In genomic region chr7:139111885-139112284, GRCh38 we compare ENCODE assay signal across 17 cellular contexts. TPM values are rescaled to one million over a fixed set of nuclear protein-coding genes. Genes with fewer than 3 reads are reported as not detected.
DNase-seq lines count a peak whose midpoint lies in the region; ATAC-seq and TF ChIP-seq lines count a peak whose summit lies in the region.
"Had no signal": no experiment of that assay in that cellular context is flagged by ENCODE, and none has a peak within 500 bp of the region (broad histone marks: within the 10 kb centered on the region; RNA-seq: fewer than 3 reads in every experiment).

No MANE protein-coding gene starts in this region.

- 85 to 91% (median 90%) methylated on average over 1 of the region's 1 CpG for WGBS in stomach, 5 donors
- WGBS in heart left ventricle, 4 donors: 83 to 91% (median 87%) methylated on average over 1 of the region's 1 CpG

- TF ChIP-seq POLR2A in stomach (IDR thresholded peaks at IDR 0.05): no peak
- no peak for TF ChIP-seq POLR2A in heart left ventricle (IDR thresholded peaks at IDR 0.05)

- no peak for DNase-seq in activated naive CD4-positive, alpha-beta T cell (lab: John Stamatoyannopoulos, UW)
- peak; percentile 35 for DNase-seq in RPMI7951 (ENCODE audit: low read depth)
- DNase-seq in colonic mucosa: no peak
- no peak for DNase-seq in stomach
- no peak for DNase-seq in heart left ventricle
- no peak for DNase-seq in middle frontal gyrus (ENCODE audit: extremely low spot score, low spot score)
- DNase-seq: brain microvascular endothelial cell; islet precursor cell; Karpas-422; NCI-H1694; NCI-H774; stimulated activated CD4-positive, alpha-beta T cell treated with anti-CD3 and anti-CD28 coated beads, Interleukin-2, amount 100 ng/mL, for 24 hours; uterus had no signal

- intact Hi-C loops in colonic mucosa (cut with DNase I): no loop called here
- intact Hi-C loops in stomach (cut with DNase I; ENCODE audit: low total_unique reads): no loop called here
- intact Hi-C loops in heart left ventricle (cut with DNase I): no loop called here

- H3K4me3 ChIP-seq in colonic mucosa (no peak overlapping the region), stomach (no peak overlapping the region), heart left ventricle (no peak overlapping the region)
- H3K4me3 ChIP-seq: gastroesophageal sphincter, GM23338, uterus had no signal

- peaks cover 5% of the 10 kb centered on the region for H3K9me3 Mint-ChIP-seq in activated naive CD4-positive, alpha-beta T cell treated with anti-CD3 and anti-CD28 coated beads, Interleukin-2, amount 50 U/mL, for 24 hours
- H3K9me3 Mint-ChIP-seq: GM23338 had no signal

- H3K9ac ChIP-seq in colonic mucosa (ENCODE audit: low read depth in 2 of 2, low read length in 2 of 2): no peak overlapping the region

- H3K4me1 Mint-ChIP-seq in activated naive CD4-positive, alpha-beta T cell treated with anti-CD3 and anti-CD28 coated beads, Interleukin-2, amount 50 U/mL, for 24 hours: peaks cover 54% of the 10 kb centered on the region

- no peaks in the 10 kb centered on the region for H3K27me3 Mint-ChIP-seq in activated naive CD4-positive, alpha-beta T cell treated with anti-CD3 and anti-CD28 coated beads, Interleukin-2, amount 50 U/mL, for 24 hours

- H3K36me3 Mint-ChIP-seq in activated naive CD4-positive, alpha-beta T cell treated with anti-CD3 and anti-CD28 coated beads, Interleukin-2, amount 50 U/mL, for 24 hours: peaks cover 11% of the 10 kb centered on the region

- no peaks in the 10 kb centered on the region for H3K9me3 ChIP-seq in colonic mucosa
- H3K9me3 ChIP-seq in stomach: no peaks in the 10 kb centered on the region
- H3K9me3 ChIP-seq in heart left ventricle: peaks cover 0 to 3% (median 0%) of the 10 kb centered on the region in 12 donors
- H3K9me3 ChIP-seq: gastroesophageal sphincter, uterus had no signal

- H3K27me3 ChIP-seq in colonic mucosa: no peaks in the 10 kb centered on the region
- H3K27me3 ChIP-seq in stomach: no peaks in the 10 kb centered on the region
- no peaks in the 10 kb centered on the region for H3K27me3 ChIP-seq in heart left ventricle
- H3K27me3 ChIP-seq: brain microvascular endothelial cell, gastroesophageal sphincter, uterus had no signal

- H3K27ac Mint-ChIP-seq in activated naive CD4-positive, alpha-beta T cell treated with anti-CD3 and anti-CD28 coated beads, Interleukin-2, amount 50 U/mL, for 24 hours: peak overlapping the region; percentile 97
- H3K27ac Mint-ChIP-seq: GM23338 had no signal

- ATAC-seq in heart left ventricle (no peak), GM18502 (IDR thresholded peaks at IDR 0.05; ENCODE audit: poor library complexity, unreplicated experiment) (no peak)
- ATAC-seq: gastroesophageal sphincter, GM23338 had no signal

- peak overlapping the region; percentile 29 for H3K27ac ChIP-seq in colonic mucosa
- peak overlapping the region in 3 of 5 donors; percentile 0 to 99 (median 12) for H3K27ac ChIP-seq in stomach
- H3K27ac ChIP-seq in heart left ventricle: peak overlapping the region in 1 of 12 donors; percentile 99
- H3K27ac ChIP-seq: brain microvascular endothelial cell, gastroesophageal sphincter, uterus had no signal

- no peak for TF ChIP-seq CTCF in colonic mucosa (IDR thresholded peaks at IDR 0.05)
- no peak for TF ChIP-seq CTCF in stomach (IDR thresholded peaks at IDR 0.05)
- TF ChIP-seq CTCF in heart left ventricle (IDR thresholded peaks at IDR 0.05): no peak

- H3K4me3 Mint-ChIP-seq in activated naive CD4-positive, alpha-beta T cell treated with anti-CD3 and anti-CD28 coated beads, Interleukin-2, amount 50 U/mL, for 24 hours: peak overlapping the region; percentile 80
- H3K4me3 Mint-ChIP-seq: GM23338 had no signal

- TF ChIP-seq EP300 in stomach (IDR thresholded peaks at IDR 0.05): no peak

- no peaks in the 10 kb centered on the region for H3K4me1 ChIP-seq in colonic mucosa
- peaks cover 0 to 34% (median 22%) of the 10 kb centered on the region in 4 donors for H3K4me1 ChIP-seq in stomach
- H3K4me1 ChIP-seq in heart left ventricle: peaks cover 0 to 24% (median 3%) of the 10 kb centered on the region in 12 donors

- H3K36me3 ChIP-seq in colonic mucosa (no peaks in the 10 kb centered on the region), stomach (no peaks in the 10 kb centered on the region), heart left ventricle (peaks cover 0 to 4% (median 0%) of the 10 kb centered on the region in 9 donors)
- H3K36me3 ChIP-seq: brain microvascular endothelial cell, gastroesophageal sphincter, uterus had no signal

RNA-seq across cellular contexts. Expression of gene ZC3HAV1, which starts 2.4 kb away (rescaled TPM):
- total RNA-seq in RPMI7951 (2014; rRNA removed; shearing (Covaris generic)): 33.1 and 37.2 TPM in 2 replicates
- 10 to 100 TPM; 29.0 to 33.8 TPM for total RNA-seq in colonic mucosa
- 10 to 100 TPM in 4 of 5 donors, 1 to 10 TPM in 1; 7.6 to 34.3 (median 20.3) TPM for total RNA-seq in stomach
- polyA plus RNA-seq in stomach: 1 to 10 TPM; 5.5 to 7.0 (median 5.7) TPM
- total RNA-seq in heart left ventricle: 10 to 100 TPM in 4 of 9 donors, 1 to 10 TPM in 5; 5.2 to 31.9 (median 8.4) TPM
- polyA plus RNA-seq in heart left ventricle: 1 to 10 TPM; 2.8 to 3.9 TPM
